Comparison of ENCODE assay signal across 18 cellular contexts in genomic region chr1:25018878-25019277, GRCh38.
A peak's percentile ranks its signal among the peaks of the same experiment; 100 is the strongest.
DNase-seq lines count a peak whose midpoint lies in the region; ATAC-seq and TF ChIP-seq lines count a peak whose summit lies in the region.
"Had no signal": no experiment of that assay in that cellular context is flagged by ENCODE, and none has a peak within 500 bp of the region (broad histone marks: within the 10 kb centered on the region; RNA-seq: fewer than 3 reads in every experiment).

No MANE protein-coding gene starts in this region.

- H3K4me2 ChIP-seq in mammary epithelial cell (ENCODE audit: insufficient read depth, low read depth, low read length): no peak overlapping the region

- H3K9me3 ChIP-seq in SK-N-MC (ENCODE audit: low read depth, low read length) (no peaks in the 10 kb centered on the region), thymus (ENCODE audit: control insufficient read depth) (no peaks in the 10 kb centered on the region), adrenal gland (replicated peaks in 1 of 3) (no peaks in the 10 kb centered on the region), mammary epithelial cell (replicated peaks; ENCODE audit: insufficient read depth, low read length) (no peaks in the 10 kb centered on the region)
- H3K9me3 ChIP-seq: ovary, tibial artery had no signal

- no peak overlapping the region for H3K9ac ChIP-seq in SK-N-MC (ENCODE audit: insufficient read length)
- no peak overlapping the region for H3K9ac ChIP-seq in mammary epithelial cell (ENCODE audit: insufficient read depth, low read length)

- H3K36me3 ChIP-seq in SK-N-MC (ENCODE audit: insufficient read depth, low read length): no peaks in the 10 kb centered on the region
- no peaks in the 10 kb centered on the region for H3K36me3 ChIP-seq in thymus (ENCODE audit: control insufficient read depth, insufficient read depth)
- H3K36me3 ChIP-seq in adrenal gland (replicated peaks in 1 of 2): no peaks in the 10 kb centered on the region
- H3K36me3 ChIP-seq in mammary epithelial cell (ENCODE audit: insufficient read depth, low read length): no peaks in the 10 kb centered on the region
- H3K36me3 ChIP-seq: ovary, tibial artery had no signal

- no peaks in the 10 kb centered on the region for H3K36me3 Mint-ChIP-seq in stimulated activated naive CD8-positive, alpha-beta T cell treated with anti-CD3 and anti-CD28 coated beads, Interleukin-15, Interleukin-2, amounts not matched to agents 100 ng/mL and 50 ng/mL, for 24 hours (ENCODE audit: low read depth)
- H3K36me3 Mint-ChIP-seq in central memory CD8-positive, alpha-beta T cell (ENCODE audit: insufficient read depth): peaks cover 10% of the 10 kb centered on the region

- no peak overlapping the region for H2AFZ ChIP-seq in mammary epithelial cell (ENCODE audit: low read depth, low read length)

- no TSS peak for BruUV-seq in mammary epithelial cell (replicated peaks; lab: Mats Ljungman, UMichigan)

- H3K4me1 Mint-ChIP-seq in stimulated activated naive CD8-positive, alpha-beta T cell treated with anti-CD3 and anti-CD28 coated beads, Interleukin-15, Interleukin-2, amounts not matched to agents 100 ng/mL and 50 ng/mL, for 24 hours (ENCODE audit: low read depth): peaks cover 65% of the 10 kb centered on the region
- H3K4me1 Mint-ChIP-seq in central memory CD8-positive, alpha-beta T cell: peaks cover 62% of the 10 kb centered on the region

- in situ Hi-C loops in mammary epithelial cell (cut with MboI; ENCODE audit: low sequenced_read_pairs in 2 of 2): no loop called here

- H3K4me3 ChIP-seq in SK-N-MC: no peak overlapping the region; the same call in 1 of the 2 replicates
- H3K4me3 ChIP-seq in thymus (ENCODE audit: low read length): no peak overlapping the region
- H3K4me3 ChIP-seq in adrenal gland: no peak overlapping the region
- no peak overlapping the region for H3K4me3 ChIP-seq in mammary epithelial cell (replicated peaks in 1 of 3; ENCODE audit: insufficient read depth in 1 of 3, low read depth in 2 of 3, low read length in 3 of 3)
- H3K4me3 ChIP-seq: ovary, skin epidermis, tibial artery had no signal

- H3K27ac ChIP-seq in SK-N-MC (peak overlapping the region; percentile 80), thymus (ENCODE audit: low read depth) (peak overlapping the region; percentile 68), adrenal gland (no peak overlapping the region), mammary epithelial cell (ENCODE audit: insufficient read depth, low read depth, low read length) (no peak overlapping the region)
- H3K27ac ChIP-seq: ovary, tibial artery had no signal

- no peaks in the 10 kb centered on the region for H3K27me3 Mint-ChIP-seq in stimulated activated naive CD8-positive, alpha-beta T cell treated with anti-CD3 and anti-CD28 coated beads, Interleukin-15, Interleukin-2, amounts not matched to agents 100 ng/mL and 50 ng/mL, for 24 hours
- no peaks in the 10 kb centered on the region for H3K27me3 Mint-ChIP-seq in central memory CD8-positive, alpha-beta T cell

- no peak overlapping the region for H3K4me3 Mint-ChIP-seq in stimulated activated naive CD8-positive, alpha-beta T cell treated with anti-CD3 and anti-CD28 coated beads, Interleukin-15, Interleukin-2, amounts not matched to agents 100 ng/mL and 50 ng/mL, for 24 hours
- H3K4me3 Mint-ChIP-seq in central memory CD8-positive, alpha-beta T cell: no peak overlapping the region

- no peaks in the 10 kb centered on the region for H4K20me1 ChIP-seq in mammary epithelial cell (ENCODE audit: insufficient read depth, low read length)

- CTCF ChIA-PET in mammary epithelial cell (lab: Charles Lee; ENCODE audit: low non-redundant PET): no interaction called here

- peaks cover 38% of the 10 kb centered on the region for H3K4me1 ChIP-seq in thymus (ENCODE audit: control insufficient read depth, insufficient read depth, low read length)
- H3K4me1 ChIP-seq in adrenal gland (replicated peaks in 1 of 2): no peaks in the 10 kb centered on the region
- peaks cover 10% of the 10 kb centered on the region for H3K4me1 ChIP-seq in mammary epithelial cell (ENCODE audit: insufficient read depth, low read length)

- dilution Hi-C loops in mammary epithelial cell (cut with HindIII; ENCODE audit: low sequenced_read_pairs): no loop called here

- 87% methylated on average over 6 of the region's 6 CpGs for WGBS in thymus
- 87 to 92% (median 90%) methylated on average over 5 to 6 of the region's 6 CpGs for WGBS in adrenal gland, 4 donors
- 75% methylated on average over 6 of the region's 6 CpGs for WGBS in mammary epithelial cell (ENCODE audit: low coverage, missing lambda C conversion rate)

- peak overlapping the region; percentile 84 for H3K27ac Mint-ChIP-seq in stimulated activated naive CD8-positive, alpha-beta T cell treated with anti-CD3 and anti-CD28 coated beads, Interleukin-15, Interleukin-2, amounts not matched to agents 100 ng/mL and 50 ng/mL, for 24 hours
- peak overlapping the region; percentile 90 for H3K27ac Mint-ChIP-seq in central memory CD8-positive, alpha-beta T cell (ENCODE audit: low read depth)

- H3K79me2 ChIP-seq in mammary epithelial cell (ENCODE audit: insufficient read depth, low read length): no peaks in the 10 kb centered on the region

- ATAC-seq in stimulated activated naive CD8-positive, alpha-beta T cell treated with anti-CD3 and anti-CD28 coated beads, Interleukin-15, Interleukin-2, amounts not matched to agents 100 U/mL and 50 U/mL, for 24 hours: no peak
- no peak for ATAC-seq in central memory CD8-positive, alpha-beta T cell (replicated peaks; ENCODE audit: extremely low read depth, poor library complexity, severe bottlenecking)

- DNase-seq in stimulated activated naive CD8-positive, alpha-beta T cell treated with anti-CD3 and anti-CD28 coated beads, Interleukin-15, Interleukin-2, amounts not matched to agents 100 U/mL and 50 U/mL, for 24 hours: no peak
- DNase-seq in SK-N-MC (ENCODE audit: low read depth, low spot score) (no peak), adrenal gland (no peak), mammary epithelial cell (no peak), SIG-M5 treated with dmso at 0.1 percent for 504 hours (lab: John Stamatoyannopoulos, UW; ENCODE audit: unreplicated experiment) (no peak)
- no peak for DNase-seq in central memory CD8-positive, alpha-beta T cell (ENCODE audit: low spot score in 2 of 2)
- DNase-seq: effector CD8-positive, alpha-beta T cell; midbrain; NCI-H146; NK-92 treated with Interleukin-12 subunit alpha and Interleukin-12 subunit beta, amount 100 ng/mL, for 24 hours; ovary; SHP77; stimulated activated CD4-positive, alpha-beta T cell treated with anti-CD3 and anti-CD28 coated beads, Interleukin-4, amount 100 ng/mL, for 24 hours; stimulated activated CD8-positive, alpha-beta memory T cell treated with anti-CD3 and anti-CD28 coated beads, Interleukin-4, amount 100 ng/mL, for 48 hours; tibial artery had no signal

- TF ChIP-seq CTCF in adrenal gland (IDR thresholded peaks at IDR 0.05) (no peak), mammary epithelial cell (conservative IDR thresholded peaks at IDR 0.05 in 1 of 2, IDR thresholded peaks at IDR 0.05 in 1 of 2; ENCODE audit: extremely low read depth in 1 of 2, insufficient read depth in 1 of 2, low read depth in 1 of 2, low read length in 2 of 2) (no peak)

- intact Hi-C loops in adrenal gland (cut with DNase I) (no loop called here), mammary epithelial cell (cut with micrococcal nuclease) (no loop called here)

- H3K27me3 ChIP-seq in thymus (ENCODE audit: control insufficient read depth, insufficient read depth): no peaks in the 10 kb centered on the region
- H3K27me3 ChIP-seq in adrenal gland: no peaks in the 10 kb centered on the region
- no peaks in the 10 kb centered on the region for H3K27me3 ChIP-seq in mammary epithelial cell (ENCODE audit: insufficient read depth, low read length)
- H3K27me3 ChIP-seq: ovary had no signal

- TF ChIP-seq POLR2A in adrenal gland (IDR thresholded peaks at IDR 0.05): no peak

- no peaks in the 10 kb centered on the region for H3K9me3 Mint-ChIP-seq in stimulated activated naive CD8-positive, alpha-beta T cell treated with anti-CD3 and anti-CD28 coated beads, Interleukin-15, Interleukin-2, amounts not matched to agents 100 ng/mL and 50 ng/mL, for 24 hours
- no peaks in the 10 kb centered on the region for H3K9me3 Mint-ChIP-seq in central memory CD8-positive, alpha-beta T cell

Comparison
In these comparisons a context has a peak if more than half of its experiments do, and no peak if none do; other contexts are left out.
1. H3K27ac ChIP-seq: peak in SK-N-MC (single experiment) and thymus (single experiment); none in adrenal gland (0 of 5) and mammary epithelial cell (single experiment).